Comparison of ENCODE assay signal across 8 cellular contexts in genomic region chr6:149862901-149863595, GRCh38. TPM values are rescaled to one million over a fixed set of nuclear protein-coding genes. Genes with fewer than 3 reads are reported as not detected.
DNase-seq lines count a peak whose midpoint lies in the region; ATAC-seq and TF ChIP-seq lines count a peak whose summit lies in the region.

No MANE protein-coding gene starts in this region.

- H3K27me3 Mint-ChIP-seq in T-helper 1 cell treated with Interleukin-12 subunit alpha and Interleukin-12 subunit beta and Interleukin-4 antibody, amounts not matched to agents 30 μg/mL and 1 μg/mL, for 36 hours (ENCODE audit: low read depth), result peaks cover 46% of the 10 kb centered on the region

- no peaks in the 10 kb centered on the region for H3K79me2 ChIP-seq in DOHH2 (ENCODE audit: control insufficient read depth, low read length)

- H3K9me3 Mint-ChIP-seq in T-helper 1 cell treated with Interleukin-12 subunit alpha and Interleukin-12 subunit beta and Interleukin-4 antibody, amounts not matched to agents 30 μg/mL and 1 μg/mL, for 36 hours, result no peaks in the 10 kb centered on the region

- ATAC-seq in GM21619 (IDR thresholded peaks at IDR 0.05; ENCODE audit: unreplicated experiment), result peak; percentile 25
- ATAC-seq in sciatic nerve, result peak; percentile 57

- no peak for TF ChIP-seq POLR2A in breast epithelium (IDR thresholded peaks at IDR 0.05)

- H3K4me3 ChIP-seq in DOHH2 (ENCODE audit: low read length) (peak overlapping the region; percentile 78), breast epithelium (peak overlapping the region; percentile 75 to 90 (median 79)), iPS-20b (ENCODE audit: low read length) (peak overlapping the region; percentile 79)

- H3K27me3 ChIP-seq in DOHH2 (ENCODE audit: control insufficient read depth, low read length) (peaks cover 13% of the 10 kb centered on the region), breast epithelium (no peaks in the 10 kb centered on the region), iPS-20b (ENCODE audit: insufficient read depth, low read length) (peaks cover 28% of the 10 kb centered on the region)

- H3K36me3 ChIP-seq in DOHH2 (ENCODE audit: control insufficient read depth, low read length) (no peaks in the 10 kb centered on the region), KOPT-K1 (ENCODE audit: insufficient read depth, low read length) (no peaks in the 10 kb centered on the region), breast epithelium (no peaks in the 10 kb centered on the region), iPS-20b (ENCODE audit: insufficient read depth, low read depth, low read length) (no peaks in the 10 kb centered on the region)

- H3K27ac Mint-ChIP-seq in T-helper 1 cell treated with Interleukin-12 subunit alpha and Interleukin-12 subunit beta and Interleukin-4 antibody, amounts not matched to agents 30 μg/mL and 1 μg/mL, for 36 hours, result no peak overlapping the region

- H3K36me3 Mint-ChIP-seq in T-helper 1 cell treated with Interleukin-12 subunit alpha and Interleukin-12 subunit beta and Interleukin-4 antibody, amounts not matched to agents 30 μg/mL and 1 μg/mL, for 36 hours (ENCODE audit: low read depth), result no peaks in the 10 kb centered on the region

- H3F3A ChIP-seq in DOHH2 (ENCODE audit: control insufficient read depth, insufficient read depth), result no peaks in the 10 kb centered on the region

- H3K9me2 ChIP-seq in DOHH2 (replicated peaks; ENCODE audit: control insufficient read depth, low read length), result no peaks in the 10 kb centered on the region

- DNase-seq in breast epithelium (ENCODE audit: low spot score in 2 of 2) (peak; percentile 85 to 90), sciatic nerve (ENCODE audit: low spot score) (peak; percentile 76)
- no peak for DNase-seq in central memory CD4-positive, alpha-beta T cell

- peaks cover 24% of the 10 kb centered on the region for H3K4me1 ChIP-seq in DOHH2 (ENCODE audit: control insufficient read depth, low read length)
- no peaks in the 10 kb centered on the region for H3K4me1 ChIP-seq in breast epithelium
- peaks cover 11% of the 10 kb centered on the region; the same call in 1 of the 2 replicates for H3K4me1 ChIP-seq in iPS-20b (ENCODE audit: insufficient read depth, low read length)

- peak overlapping the region; percentile 67; the same call in 1 of the 2 replicates for H3K9ac ChIP-seq in iPS-20b (ENCODE audit: low read depth, low read length)

- no peaks in the 10 kb centered on the region; the same call in 1 of the 2 replicates for H4K20me1 ChIP-seq in DOHH2 (ENCODE audit: control insufficient read depth, insufficient read depth, low read depth, low read length)

- peak overlapping the region; percentile 77 for H3K4me3 Mint-ChIP-seq in T-helper 1 cell treated with Interleukin-12 subunit alpha and Interleukin-12 subunit beta and Interleukin-4 antibody, amounts not matched to agents 30 μg/mL and 1 μg/mL, for 36 hours

- no peaks in the 10 kb centered on the region for H3K9me3 ChIP-seq in DOHH2 (ENCODE audit: control insufficient read depth, insufficient read depth, low read length)
- H3K9me3 ChIP-seq in KOPT-K1 (ENCODE audit: insufficient read depth, low read length, poor library complexity, severe bottlenecking), result no peaks in the 10 kb centered on the region
- no peaks in the 10 kb centered on the region for H3K9me3 ChIP-seq in breast epithelium
- no peaks in the 10 kb centered on the region for H3K9me3 ChIP-seq in iPS-20b (ENCODE audit: insufficient read depth, low read depth, low read length)

- TF ChIP-seq CTCF in DOHH2 (IDR thresholded peaks at IDR 0.05; ENCODE audit: low read depth, low read length, poor library complexity, severe bottlenecking), result no peak
- TF ChIP-seq CTCF in breast epithelium (IDR thresholded peaks at IDR 0.05), result no peak

- peaks cover 13% of the 10 kb centered on the region for H3K4me1 Mint-ChIP-seq in T-helper 1 cell treated with Interleukin-12 subunit alpha and Interleukin-12 subunit beta and Interleukin-4 antibody, amounts not matched to agents 30 μg/mL and 1 μg/mL, for 36 hours (ENCODE audit: low read depth)

- peak overlapping the region; percentile 84 for H3K4me2 ChIP-seq in DOHH2 (ENCODE audit: low read length)

- intact Hi-C loops in breast epithelium (cut with DNase I; ENCODE audit: low total_unique reads), result no loop called here
- intact Hi-C loops in sciatic nerve (cut with DNase I), result no loop called here

- H3K27ac ChIP-seq in DOHH2 (ENCODE audit: low read depth, low read length) (no peak overlapping the region), KOPT-K1 (ENCODE audit: low read depth, low read length, poor library complexity, severe bottlenecking) (peak overlapping the region; percentile 52), breast epithelium (peak overlapping the region; percentile 96), iPS-20b (ENCODE audit: low read length) (no peak overlapping the region)

RNA-seq across cellular contexts. Expression of gene LRP11, which starts 1.1 kb away (rescaled TPM):
- total RNA-seq in breast epithelium (10 to 100 TPM; 30.6 to 44.9 (median 35.8) TPM), sciatic nerve (34.0 TPM)

RNA-seq across cellular contexts. Expression of gene RAET1E, which starts 34.9 kb away (rescaled TPM):
- total RNA-seq in breast epithelium, result 1 to 10 TPM in 1 of 3 donors, not detected in 2; 2.0 TPM
- total RNA-seq in sciatic nerve, result 0.80 TPM

RNA-seq across cellular contexts. Expression of gene RAET1G, which starts 59.9 kb away (rescaled TPM):
- total RNA-seq in breast epithelium (1 to 10 TPM in 1 of 3 donors, not detected in 2; 2.2 TPM), sciatic nerve (0.53 TPM)

Comparison
In these comparisons a context has a peak if more than half of its experiments do, and no peak if none do; other contexts are left out.
1. H3K27ac ChIP-seq: peak in KOPT-K1 (single experiment) and breast epithelium (2 of 2); none in DOHH2 (single experiment) and iPS-20b (single experiment).
2. Peak in every context shown above with its lines, with median percentiles within 50 percentile points of each other: H3K4me3 ChIP-seq.